In genomic region chrX:119235872-119236598, GRCh38 we compare ENCODE assay signal across 8 cellular contexts. TPM values are rescaled to one million over a fixed set of nuclear protein-coding genes. Genes with fewer than 3 reads are reported as not detected.
DNase-seq lines count a peak whose midpoint lies in the region; ATAC-seq and TF ChIP-seq lines count a peak whose summit lies in the region.

Gene PGRMC1 (plus strand): TSS chrX:119236285. CDS start chrX:119236364, 79 bp downstream.

- H3K4me3 ChIP-seq in GM23248 = peak within 1 kb of the TSS; percentile 90
- peak within 1 kb of the TSS; percentile 78 to 99 for H3K4me3 ChIP-seq in gastroesophageal sphincter
- H3K4me3 ChIP-seq in neutrophil (ENCODE audit: low read depth in 1 of 2, low read length in 1 of 2) = peak within 1 kb of the TSS; percentile 67 to 72

- TF ChIP-seq CTCF in gastroesophageal sphincter (IDR thresholded peaks at IDR 0.05) (no peak), neutrophil (IDR thresholded peaks at IDR 0.05) (no peak)

- in situ Hi-C loops in GM23248 (cut with MboI) = no loop called here
- in situ Hi-C loops in SK-MEL-5 (cut with HindIII; ENCODE audit: low pct_unique_long_range_greater_than_20kb, low sequenced_read_pairs) = no loop called here

- peak within 1 kb of the TSS; percentile 87 for H3K4me2 ChIP-seq in GM23248 (ENCODE audit: unreplicated experiment)

- H3K27ac ChIP-seq in GM23248 = peak within 1 kb of the TSS; percentile 97
- peak within 1 kb of the TSS; percentile 73 to 92 (median 88) for H3K27ac ChIP-seq in gastroesophageal sphincter
- H3K27ac ChIP-seq in neutrophil = peak within 1 kb of the TSS; percentile 52
- peak within 1 kb of the TSS; percentile 79 for H3K27ac ChIP-seq in substantia nigra (ENCODE audit: low read depth, low read length, poor library complexity, severe bottlenecking)

- peak within 1 kb of the TSS; percentile 87 for H2AFZ ChIP-seq in GM23248

- H3K9ac ChIP-seq in GM23248 = peak within 1 kb of the TSS; percentile 99

- H3K36me3 ChIP-seq in GM23248 (ENCODE audit: low read depth) = no peaks in the 10 kb centered on the region
- H3K36me3 ChIP-seq in gastroesophageal sphincter = no peaks in the 10 kb centered on the region
- H3K36me3 ChIP-seq in neutrophil = no peaks in the 10 kb centered on the region

- H3F3A ChIP-seq in GM23248 (ENCODE audit: insufficient read depth) = peaks cover 19% of the 10 kb centered on the region

- TF ChIP-seq EP300 in gastroesophageal sphincter (IDR thresholded peaks at IDR 0.05) = no peak

- WGBS in GM23248 (ENCODE audit: low coverage in 1 of 2, low lambda C conversion rate in 2 of 2, missing lambda C conversion rate in 2 of 2), 2 experiments = 0 to 1% methylated on average over 18 to 24 of the region's 77 CpGs
- WGBS in gastroesophageal sphincter (ENCODE audit: low coverage in 1 of 2), 2 donors = 0 to 23% methylated on average over 2 to 7 of the region's 77 CpGs

- H3K9me3 ChIP-seq in GM23248 (ENCODE audit: low read depth) = no peaks in the 10 kb centered on the region
- H3K9me3 ChIP-seq in gastroesophageal sphincter = no peaks in the 10 kb centered on the region
- no peaks in the 10 kb centered on the region for H3K9me3 ChIP-seq in neutrophil

- no peaks in the 10 kb centered on the region for H4K20me1 ChIP-seq in GM23248 (ENCODE audit: insufficient read depth)

- DNase-seq in EL = peak; percentile 75
- peak; percentile 88 for DNase-seq in GM23248
- peak; percentile 52 to 62 for DNase-seq in Kasumi-1 (lab: John Stamatoyannopoulos, UW)
- DNase-seq in SK-MEL-5 (ENCODE audit: low read depth, low spot score) = peak; percentile 71
- DNase-seq in activated naive CD4-positive, alpha-beta T cell treated with Interleukin-2 at 50 U/mL for 16 hours = peak; percentile 78
- peak; percentile 10 to 87 (median 66) for DNase-seq in substantia nigra (lab: John Stamatoyannopoulos, UW)

- no peaks in the 10 kb centered on the region for H3K27me3 ChIP-seq in GM23248 (replicated peaks; ENCODE audit: insufficient read depth)
- H3K27me3 ChIP-seq in gastroesophageal sphincter = no peaks in the 10 kb centered on the region
- H3K27me3 ChIP-seq in neutrophil = peaks cover 33% of the 10 kb centered on the region

- peak; percentile 85 to 90 for TF ChIP-seq POLR2A in gastroesophageal sphincter (IDR thresholded peaks at IDR 0.05)

- H3K4me1 ChIP-seq in GM23248 (ENCODE audit: insufficient read depth) (peaks cover 28% of the 10 kb centered on the region), gastroesophageal sphincter (peaks cover 0 to 26% (median 0%) of the 10 kb centered on the region in 3 donors), neutrophil (ENCODE audit: control insufficient read depth in 1 of 2, insufficient read depth in 1 of 2, low read depth in 1 of 2, low read length in 1 of 2) (peaks cover 0 to 8% of the 10 kb centered on the region in 2 experiments)

- no peaks in the 10 kb centered on the region for H3K9me2 ChIP-seq in GM23248 (ENCODE audit: insufficient read depth)

- ATAC-seq in gastroesophageal sphincter = peak; percentile 92

- peaks cover 42% of the 10 kb centered on the region for H3K79me2 ChIP-seq in GM23248 (ENCODE audit: insufficient read depth)

RNA-seq across cellular contexts. Expression of gene PGRMC1, which starts in this region (rescaled TPM):
- total RNA-seq in GM23248 (2014; rRNA removed; shearing (Covaris generic)) = 238 and 245 TPM in 2 replicates
- polyA plus RNA-seq in GM23248 (2016; fragmentation: Nextera tagmentation; extraction: Ambion mirVana) = 172 and 176 TPM in 2 replicates
- 93.8 and 109 TPM in 2 replicates for total RNA-seq in SK-MEL-5 (2014; rRNA removed; shearing (Covaris generic))
- polyA plus RNA-seq in SK-MEL-5 (2015; cell fraction: cytosol; rRNA removed) = 87.1 and 89.1 TPM in 2 replicates
- 15.5 and 24.1 TPM in 2 replicates for polyA plus RNA-seq in SK-MEL-5 (2015; cell fraction: nucleus; rRNA removed)
- total RNA-seq in gastroesophageal sphincter = 100 to 1,000 TPM; 114 to 152 (median 139) TPM

Comparison
In these comparisons a context has a peak if more than half of its experiments do, and no peak if none do; other contexts are left out.
1. Peak in every context shown above with its lines: DNase-seq, ATAC-seq, H3K4me3 ChIP-seq and H3K27ac ChIP-seq.